10 cellular contexts compared by ENCODE assay signal in the genomic region with DNA sequence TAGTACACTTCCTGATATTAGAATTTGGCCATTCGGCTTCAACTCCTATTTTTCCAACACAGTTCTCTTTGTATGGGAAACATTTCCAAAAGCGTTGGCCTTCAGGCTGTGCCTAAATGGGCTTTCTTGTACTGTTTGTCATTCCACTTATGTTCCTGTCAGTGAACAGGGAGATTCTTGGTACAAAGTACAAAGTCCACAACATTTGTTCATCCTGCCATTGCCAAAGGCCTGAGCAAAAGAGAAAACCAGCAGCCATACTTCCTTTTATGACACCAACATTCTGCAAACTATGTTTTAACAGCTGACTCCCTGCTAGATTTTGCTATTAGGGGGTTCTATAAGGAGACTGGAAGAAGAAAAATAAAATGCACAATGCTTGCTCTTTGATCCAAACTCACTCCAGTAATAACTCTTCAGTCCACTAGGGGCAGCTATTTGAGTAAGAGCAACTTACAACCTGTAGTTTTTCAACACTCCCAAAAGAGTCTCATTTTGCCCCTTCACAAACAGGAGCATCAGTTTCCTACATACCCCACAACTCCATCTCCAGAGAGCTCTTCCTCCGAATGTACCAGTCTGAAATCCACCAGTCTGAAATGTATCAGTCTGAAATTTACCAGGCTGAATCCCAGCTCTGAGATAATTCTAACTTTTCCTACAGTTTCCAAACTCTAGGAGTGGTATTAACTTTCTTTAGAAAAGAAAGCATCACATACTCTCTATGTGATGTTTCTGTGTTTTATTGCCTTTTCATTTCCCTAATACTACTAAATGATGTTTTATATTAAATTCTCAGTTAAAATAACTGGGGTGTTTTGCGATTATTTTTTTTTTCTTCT.
DNase-seq lines count a peak whose midpoint lies in the region; ATAC-seq, FAIRE-seq and TF ChIP-seq lines count a peak whose summit lies in the region.
"Had no signal": no experiment of that assay in that cellular context is flagged by ENCODE, and none has a peak within 500 bp of the region (broad histone marks: within the 10 kb centered on the region; RNA-seq: fewer than 3 reads in every experiment).

No MANE protein-coding gene starts in this region.

- TF ChIP-seq CTCF in CD14-positive monocyte (IDR thresholded peaks at IDR 0.05) (peak; percentile 49), foreskin keratinocyte (conservative IDR thresholded peaks at IDR 0.05) (peak; percentile 54)

- DNase-seq in CD14-positive monocyte (ENCODE audit: low spot score) (no peak), NCI-H526 treated with DMSO at 0.1 percent for 48 hours (lab: John Stamatoyannopoulos, UW) (peak; percentile 5), foreskin keratinocyte (no peak), glomerular visceral epithelial cell (ENCODE audit: extremely low spot score) (no peak), frontal cortex (ENCODE audit: low spot score in 2 of 2) (no peak)
- no peak for DNase-seq in activated naive CD4-positive, alpha-beta T cell treated with anti-CD3 and anti-CD28 coated beads, Interleukin-2, amount 10 ng/mL, durations not matched to agents 7 days and 5 days
- no peak for DNase-seq in stimulated activated CD4-positive, alpha-beta T cell treated with anti-CD3 and anti-CD28 coated beads, Interleukin-4, amount 100 ng/mL, for 1 hour
- DNase-seq: activated T-cell treated with anti-CD3 and anti-CD28 coated beads, Interleukin-2, amount 50 U/mL, for 48 hours had no signal

- intact Hi-C loops in CD14-positive monocyte (cut with micrococcal nuclease): no loop called here

- H3K9me3 Mint-ChIP-seq in CD14-positive monocyte: peaks cover 0 to 1% (median 0%) of the 10 kb centered on the region in 7 donors
- peaks cover 3% of the 10 kb centered on the region for H3K9me3 Mint-ChIP-seq in activated naive CD4-positive, alpha-beta T cell treated with anti-CD3 and anti-CD28 coated beads, Interleukin-2, amount 10 ng/mL, durations not matched to agents 7 days and 5 days

- no peaks in the 10 kb centered on the region for H3K27me3 ChIP-seq in foreskin keratinocyte

- peaks cover 10% of the 10 kb centered on the region for H3K4me1 Mint-ChIP-seq in CD14-positive monocyte
- no peaks in the 10 kb centered on the region for H3K4me1 Mint-ChIP-seq in activated naive CD4-positive, alpha-beta T cell treated with anti-CD3 and anti-CD28 coated beads, Interleukin-2, amount 10 ng/mL, durations not matched to agents 7 days and 5 days

- H3K4me1 ChIP-seq in foreskin keratinocyte: peaks cover 14% of the 10 kb centered on the region
- H3K4me1 ChIP-seq: prostate gland had no signal

- CTCF ChIA-PET in activated naive CD4-positive, alpha-beta T cell treated with anti-CD3 and anti-CD28 coated beads, Interleukin-2, amount 10 ng/mL, durations not matched to agents 7 days and 5 days (lab: Charles Lee): no interaction called here

- H3K27me3 Mint-ChIP-seq in CD14-positive monocyte (ENCODE audit: low read depth in 3 of 3): no peaks in the 10 kb centered on the region
- H3K27me3 Mint-ChIP-seq in activated naive CD4-positive, alpha-beta T cell treated with anti-CD3 and anti-CD28 coated beads, Interleukin-2, amount 10 ng/mL, durations not matched to agents 7 days and 5 days: no peaks in the 10 kb centered on the region

- no peak overlapping the region for H3K4me3 Mint-ChIP-seq in CD14-positive monocyte
- no peak overlapping the region for H3K4me3 Mint-ChIP-seq in activated naive CD4-positive, alpha-beta T cell treated with anti-CD3 and anti-CD28 coated beads, Interleukin-2, amount 10 ng/mL, durations not matched to agents 7 days and 5 days

- H3K27ac ChIP-seq in foreskin keratinocyte: peak overlapping the region; percentile 30
- H3K27ac ChIP-seq: prostate gland had no signal

- no peaks in the 10 kb centered on the region for H3K36me3 Mint-ChIP-seq in CD14-positive monocyte
- no peaks in the 10 kb centered on the region for H3K36me3 Mint-ChIP-seq in activated naive CD4-positive, alpha-beta T cell treated with anti-CD3 and anti-CD28 coated beads, Interleukin-2, amount 10 ng/mL, durations not matched to agents 7 days and 5 days

- ATAC-seq in GM21717 (IDR thresholded peaks at IDR 0.05; ENCODE audit: unreplicated experiment): peak; percentile 77
- peak; percentile 43 for ATAC-seq in foreskin keratinocyte

- FAIRE-seq in frontal cortex (lab: Jason Lieb, UNC): no peak

- H3K27ac Mint-ChIP-seq in CD14-positive monocyte: no peak overlapping the region
- H3K27ac Mint-ChIP-seq in activated naive CD4-positive, alpha-beta T cell treated with anti-CD3 and anti-CD28 coated beads, Interleukin-2, amount 10 ng/mL, durations not matched to agents 7 days and 5 days: no peak overlapping the region
